In genomic region chr22:48705159-48705916, GRCh38 we compare ENCODE assay signal across 18 cellular contexts.
DNase-seq lines count a peak whose midpoint lies in the region; ATAC-seq, FAIRE-seq and TF ChIP-seq lines count a peak whose summit lies in the region.
"Had no signal": no experiment of that assay in that cellular context is flagged by ENCODE, and none has a peak within 500 bp of the region (broad histone marks: within the 10 kb centered on the region; RNA-seq: fewer than 3 reads in every experiment).

No MANE protein-coding gene starts in this region.

- TF ChIP-seq CTCF in natural killer cell (IDR thresholded peaks at IDR 0.05) = no peak
- 0 out of 2 replicates have a peak, but pooled peaks have one; percentile 26 for TF ChIP-seq CTCF in HepG2 (CRISPR knock-in tag; IDR thresholded peaks at IDR 0.05)

- H3K27ac Mint-ChIP-seq in natural killer cell treated with Interleukin-12 subunit alpha and Interleukin-12 subunit beta and Interleukin-15 and Interleukin-18, amount 100 ng/mL, for 72 hours = no peak overlapping the region
- no peak overlapping the region for H3K27ac Mint-ChIP-seq in natural killer cell
- H3K27ac Mint-ChIP-seq: CD4-positive, CD25-positive, alpha-beta regulatory T cell; HFFc6 had no signal

- peak; percentile 57 for DNase-seq in natural killer cell treated with Interleukin-12 subunit alpha and Interleukin-12 subunit beta and Interleukin-15 and Interleukin-18, amount 100 ng/mL, for 72 hours (ENCODE audit: low spot score)
- DNase-seq in natural killer cell = no peak
- peak; percentile 34 for DNase-seq in HepG2 (ENCODE audit: low spot score)
- DNase-seq in posterior vena cava (ENCODE audit: low spot score) = peak; percentile 73
- DNase-seq in CD1c-positive myeloid dendritic cell (ENCODE audit: extremely low spot score) = no peak
- no peak for DNase-seq in HPDE6-E6E7 (ENCODE audit: extremely low spot score)
- no peak for DNase-seq in T-helper 1 cell
- DNase-seq: ACHN; AML-193; CD4-positive, CD25-positive, alpha-beta regulatory T cell; EL; HFFc6; NCI-H1048; NCI-H146; NCI-H510A treated with DMSO at 0.1 percent for 48 hours; PC-9 had no signal

- peak overlapping the region; percentile 48 for H3K4me2 ChIP-seq in HepG2 (ENCODE audit: low read depth, low read length)
- H3K4me2 ChIP-seq: KMS-11, PC-9 had no signal

- 54% methylated on average over 11 of the region's 18 CpGs for WGBS in HepG2 (ENCODE audit: low lambda C conversion rate)

- H4K20me1 ChIP-seq in HepG2 (ENCODE audit: insufficient read depth, low read length) = 0 out of 2 replicates have a peak, but pooled peaks cover 2% of the 10 kb centered on the region

- TF ChIP-seq EP300 in HepG2 (IDR thresholded peaks at IDR 0.05; ENCODE audit: low read depth in 2 of 2, low read length in 2 of 2) (peak in 1 of 2 experiments; percentile 19; a peak in 1 of 4 replicates), HepG2 (CRISPR knock-in tag; IDR thresholded peaks at IDR 0.05; ENCODE audit: borderline replicate concordance) (no peak)

- peak overlapping the region in 1 of 3 experiments; percentile 26; a peak in 1 of 6 replicates for H3K4me3 ChIP-seq in HepG2 (replicated peaks in 1 of 3; ENCODE audit: insufficient read depth in 1 of 3, low read depth in 2 of 3, low read length in 3 of 3)
- H3K4me3 ChIP-seq: PC-9 had no signal

- no peak overlapping the region for H2AFZ ChIP-seq in HepG2 (ENCODE audit: low read length)
- H2AFZ ChIP-seq: PC-9 had no signal

- H3K9ac ChIP-seq in HepG2 (ENCODE audit: insufficient read depth, low read depth, low read length) = peak overlapping the region; percentile 30; the same call in 1 of the 2 replicates
- H3K9ac ChIP-seq: KMS-11 had no signal

- H3K27me3 ChIP-seq in HepG2 (ENCODE audit: control insufficient read depth in 1 of 2, insufficient read depth in 2 of 2, low read length in 2 of 2) = no peaks in the 10 kb centered on the region

- CTCF ChIA-PET in HepG2 (lab: Yijun Ruan, JAX; ENCODE audit: low intra/inter-chr PET ratio, low total read pairs) = no interaction called here

- no peak for TF ChIP-seq RAD21 in HepG2 (CRISPR knock-in tag; IDR thresholded peaks at IDR 0.05)

- no peaks in the 10 kb centered on the region for H3K36me3 Mint-ChIP-seq in natural killer cell treated with Interleukin-12 subunit alpha and Interleukin-12 subunit beta and Interleukin-15 and Interleukin-18, amount 100 ng/mL, for 72 hours
- H3K36me3 Mint-ChIP-seq in natural killer cell = no peaks in the 10 kb centered on the region
- H3K36me3 Mint-ChIP-seq: CD4-positive, CD25-positive, alpha-beta regulatory T cell had no signal

- H3K4me1 ChIP-seq in HepG2 (ENCODE audit: insufficient read depth, low read length) = peaks cover 66% of the 10 kb centered on the region
- H3K4me1 ChIP-seq: Caco-2 had no signal

- peak overlapping the region; percentile 94 for H3K27ac ChIP-seq in HepG2 (ENCODE audit: extremely low read length, insufficient read depth, low read length)
- H3K27ac ChIP-seq: KMS-11, PC-9 had no signal

- TF ChIP-seq POLR2A in HepG2 (IDR thresholded peaks at IDR 0.05; ENCODE audit: insufficient read depth in 1 of 2, low read depth in 2 of 2, low read length in 2 of 2) = no peak

- FAIRE-seq in HepG2 (lab: Jason Lieb, UNC) = peak; percentile 60

- no peak overlapping the region for H3K4me3 Mint-ChIP-seq in natural killer cell treated with Interleukin-12 subunit alpha and Interleukin-12 subunit beta and Interleukin-15 and Interleukin-18, amount 100 ng/mL, for 72 hours
- no peak overlapping the region for H3K4me3 Mint-ChIP-seq in natural killer cell
- H3K4me3 Mint-ChIP-seq: CD4-positive, CD25-positive, alpha-beta regulatory T cell; HFFc6 had no signal

- POLR2A ChIA-PET in HepG2 (lab: Yijun Ruan, JAX) = interaction anchor here (4.7 kb wide), 1 partner anchor 12 kb away, joined by 56 read pairs; no protein-coding TSS in a partner anchor

- H3K27me3 Mint-ChIP-seq in natural killer cell treated with Interleukin-12 subunit alpha and Interleukin-12 subunit beta and Interleukin-15 and Interleukin-18, amount 100 ng/mL, for 72 hours = no peaks in the 10 kb centered on the region
- H3K27me3 Mint-ChIP-seq in natural killer cell (ENCODE audit: low read depth in 2 of 2) = no peaks in the 10 kb centered on the region
- H3K27me3 Mint-ChIP-seq: CD4-positive, CD25-positive, alpha-beta regulatory T cell had no signal

- no TSS peak for BruUV-seq in HepG2 (replicated peaks; lab: Mats Ljungman, UMichigan)

- in situ Hi-C loops in HepG2 (cut with HindIII; ENCODE audit: extremely low pct_ligation_motif_present, low pct_unique_long_range_greater_than_20kb) = no loop called here

- peaks cover 59% of the 10 kb centered on the region for H3K79me2 ChIP-seq in HepG2 (ENCODE audit: insufficient read depth, low read length)

- H3K4me1 Mint-ChIP-seq in natural killer cell treated with Interleukin-12 subunit alpha and Interleukin-12 subunit beta and Interleukin-15 and Interleukin-18, amount 100 ng/mL, for 72 hours (ENCODE audit: low read depth in 2 of 2) = no peaks in the 10 kb centered on the region
- no peaks in the 10 kb centered on the region for H3K4me1 Mint-ChIP-seq in natural killer cell
- H3K4me1 Mint-ChIP-seq: CD4-positive, CD25-positive, alpha-beta regulatory T cell had no signal

- no peaks in the 10 kb centered on the region for H3K9me3 ChIP-seq in HepG2 (ENCODE audit: low read length)
- H3K9me3 ChIP-seq: Caco-2 had no signal

- peaks cover 16 to 33% of the 10 kb centered on the region in 2 experiments; a peak in 4 of 5 replicates for H3K36me3 ChIP-seq in HepG2 (replicated peaks in 1 of 2; ENCODE audit: control insufficient read depth in 1 of 2, insufficient read depth in 2 of 2, low read length in 2 of 2)

- intact Hi-C loops in natural killer cell (cut with micrococcal nuclease) = no loop called here
- intact Hi-C loops in HepG2 (cut with micrococcal nuclease; ENCODE audit: unreplicated experiment) = loop anchor here (2.0 to 5.0 kb wide), 2 partner anchors 29 to 128 kb away; no protein-coding TSS in a partner anchor
- intact Hi-C loops in posterior vena cava (cut with DNase I) = no loop called here

- H3K9me3 Mint-ChIP-seq in natural killer cell treated with Interleukin-12 subunit alpha and Interleukin-12 subunit beta and Interleukin-15 and Interleukin-18, amount 100 ng/mL, for 72 hours = no peaks in the 10 kb centered on the region
- no peaks in the 10 kb centered on the region for H3K9me3 Mint-ChIP-seq in natural killer cell
- H3K9me3 Mint-ChIP-seq: CD4-positive, CD25-positive, alpha-beta regulatory T cell had no signal

- no peak for ATAC-seq in natural killer cell treated with Interleukin-12 subunit alpha and Interleukin-12 subunit beta and Interleukin-15 and Interleukin-18, amount 100 ng/mL, for 72 hours
- ATAC-seq in natural killer cell (no peak), HepG2 (no peak)

TF ChIP-seq in HepG2, 621 proteins besides CTCF, POLR2A, EP300 and RAD21 (continues in another document):
- TF ChIP-seq HOXA3 (CRISPR knock-in tag; IDR thresholded peaks at IDR 0.05) (peak; percentile 39; the same call in 1 of the 2 replicates), NFRKB (IDR thresholded peaks at IDR 0.05) (no peak), NR2F6 (IDR thresholded peaks at IDR 0.05) (peak; percentile 32; the same call in 1 of the 2 replicates), NR2F6 (CRISPR knock-in tag; IDR thresholded peaks at IDR 0.05) (no peak), MTF1 (CRISPR knock-in tag; IDR thresholded peaks at IDR 0.05) (0 out of 2 replicates have a peak, but pooled peaks have one; percentile 50), SOX13 (IDR thresholded peaks at IDR 0.05) (no peak), SOX13 (CRISPR knock-in tag; conservative IDR thresholded peaks at IDR 0.05 in 1 of 2, IDR thresholded peaks at IDR 0.05 in 1 of 2) (0 out of 4 replicates have a peak, but pooled peaks of 1 of the 2 experiments have one; percentile 8), SOX6 (IDR thresholded peaks at IDR 0.05) (no peak), SOX6 (CRISPR knock-in tag; IDR thresholded peaks at IDR 0.05) (peak; percentile 61)
- TF ChIP-seq, protein P1, sequence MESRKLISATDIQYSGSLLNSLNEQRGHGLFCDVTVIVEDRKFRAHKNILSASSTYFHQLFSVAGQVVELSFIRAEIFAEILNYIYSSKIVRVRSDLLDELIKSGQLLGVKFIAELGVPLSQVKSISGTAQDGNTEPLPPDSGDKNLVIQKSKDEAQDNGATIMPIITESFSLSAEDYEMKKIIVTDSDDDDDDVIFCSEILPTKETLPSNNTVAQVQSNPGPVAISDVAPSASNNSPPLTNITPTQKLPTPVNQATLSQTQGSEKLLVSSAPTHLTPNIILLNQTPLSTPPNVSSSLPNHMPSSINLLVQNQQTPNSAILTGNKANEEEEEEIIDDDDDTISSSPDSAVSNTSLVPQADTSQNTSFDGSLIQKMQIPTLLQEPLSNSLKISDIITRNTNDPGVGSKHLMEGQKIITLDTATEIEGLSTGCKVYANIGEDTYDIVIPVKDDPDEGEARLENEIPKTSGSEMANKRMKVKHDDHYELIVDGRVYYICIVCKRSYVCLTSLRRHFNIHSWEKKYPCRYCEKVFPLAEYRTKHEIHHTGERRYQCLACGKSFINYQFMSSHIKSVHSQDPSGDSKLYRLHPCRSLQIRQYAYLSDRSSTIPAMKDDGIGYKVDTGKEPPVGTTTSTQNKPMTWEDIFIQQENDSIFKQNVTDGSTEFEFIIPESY (CRISPR knock-in tag; IDR thresholded peaks at IDR 0.05) = peak; percentile 28; the same call in 1 of the 2 replicates

Comparison
In these comparisons a context has a peak if more than half of its experiments do, and no peak if none do; other contexts are left out.
1. DNase-seq: peak in natural killer cell treated with Interleukin-12 subunit alpha and Interleukin-12 subunit beta and Interleukin-15 and Interleukin-18, amount 100 ng/mL, for 72 hours (single experiment), HepG2 (single experiment) and posterior vena cava (single experiment); none in natural killer cell (single experiment), CD1c-positive myeloid dendritic cell (single experiment), HPDE6-E6E7 (single experiment) and T-helper 1 cell (0 of 5).